In genomic region chr20:2536562-2536986, GRCh38 we compare ENCODE assay signal across 23 cellular contexts. TPM values are rescaled to one million over a fixed set of nuclear protein-coding genes. Genes with fewer than 3 reads are reported as not detected.
DNase-seq lines count a peak whose midpoint lies in the region; ATAC-seq, FAIRE-seq and TF ChIP-seq lines count a peak whose summit lies in the region.
"Had no signal": no experiment of that assay in that cellular context is flagged by ENCODE, and none has a peak within 500 bp of the region (broad histone marks: within the 10 kb centered on the region; RNA-seq: fewer than 3 reads in every experiment).

TMC2 (plus strand) TSS chr20:2536573; CDS start chr20:2536622, 49 bp downstream.

- in situ Hi-C loops in HepG2 (cut with HindIII; ENCODE audit: extremely low pct_ligation_motif_present, low pct_unique_long_range_greater_than_20kb), result no loop called here

- no peaks in the 10 kb centered on the region for H3K36me3 ChIP-seq in HepG2 (replicated peaks in 1 of 2; ENCODE audit: control insufficient read depth in 1 of 2, insufficient read depth in 2 of 2, low read length in 2 of 2)
- H3K36me3 ChIP-seq in right lobe of liver, result no peaks in the 10 kb centered on the region
- H3K36me3 ChIP-seq in H1 (ENCODE audit: control insufficient read depth in 2 of 4, insufficient read depth in 4 of 4, low read length in 3 of 4), result no peaks in the 10 kb centered on the region
- no peaks in the 10 kb centered on the region for H3K36me3 ChIP-seq in neuronal stem cell (replicated peaks in 1 of 2; ENCODE audit: control insufficient read depth in 2 of 2, insufficient read depth in 2 of 2, low read length in 2 of 2)
- H3K36me3 ChIP-seq: HAP-1 had no signal

- no peak within 1 kb of the TSS for H4K5ac ChIP-seq in H1 (ENCODE audit: insufficient read length, low read depth, low read length)

- no peak for TF ChIP-seq EP300 in HepG2 (IDR thresholded peaks at IDR 0.05; ENCODE audit: low read depth in 2 of 2, low read length in 2 of 2)
- no peak for TF ChIP-seq EP300 in HepG2 (CRISPR knock-in tag; IDR thresholded peaks at IDR 0.05; ENCODE audit: borderline replicate concordance)
- no peak for TF ChIP-seq EP300 in H1 (IDR thresholded peaks at IDR 0.05; ENCODE audit: borderline replicate concordance in 1 of 2, low read depth in 2 of 2, low read length in 2 of 2)

- no peak within 1 kb of the TSS for H3K27ac ChIP-seq in HepG2 (ENCODE audit: extremely low read length, insufficient read depth, low read length)
- H3K27ac ChIP-seq in right lobe of liver, result no peak within 1 kb of the TSS
- no peak within 1 kb of the TSS for H3K27ac ChIP-seq in H1 (ENCODE audit: low read depth, low read length)
- no peak within 1 kb of the TSS for H3K27ac ChIP-seq in neuronal stem cell (replicated peaks; ENCODE audit: low read length)
- H3K27ac ChIP-seq: 22Rv1, A549 had no signal

- intact Hi-C loops in HepG2 (cut with micrococcal nuclease; ENCODE audit: unreplicated experiment) (no loop called here), right lobe of liver (cut with DNase I) (loop anchor here in 1 of 2 donors (10.0 kb wide), 1 partner anchor 108 kb away; no protein-coding TSS in a partner anchor)

- H3K4me1 ChIP-seq in HepG2 (ENCODE audit: insufficient read depth, low read length) (peaks cover 32% of the 10 kb centered on the region), right lobe of liver (no peaks in the 10 kb centered on the region), H1 (replicated peaks in 1 of 4; ENCODE audit: control insufficient read depth in 3 of 4, insufficient read depth in 4 of 4, low read length in 3 of 4) (peaks cover 0 to 9% (median 0%) of the 10 kb centered on the region in 4 experiments; a peak in 2 of 7 replicates), neuronal stem cell (ENCODE audit: control insufficient read depth in 2 of 2, insufficient read depth in 1 of 2, low read depth in 1 of 2, low read length in 2 of 2) (peaks cover 18 to 21% of the 10 kb centered on the region in 2 donors)
- H3K4me1 ChIP-seq: A549, HAP-1 had no signal

- no peak within 1 kb of the TSS for H3K4me2 ChIP-seq in HepG2 (ENCODE audit: low read depth, low read length)
- peak within 1 kb of the TSS in 1 of 2 experiments; percentile 23; a peak in 1 of 4 replicates for H3K4me2 ChIP-seq in H1 (ENCODE audit: insufficient read depth in 1 of 2, low read depth in 2 of 2, low read length in 2 of 2)
- H3K4me2 ChIP-seq in neuronal stem cell (ENCODE audit: insufficient read depth, low read length, poor library complexity, severe bottlenecking), result no peak within 1 kb of the TSS
- H3K4me2 ChIP-seq: A549 had no signal

- FAIRE-seq in HepG2 (lab: Jason Lieb, UNC) (no peak), H1 (lab: Jason Lieb, UNC) (no peak)
- FAIRE-seq: A549, GM12892, GM18507, K562 had no signal

- no peak within 1 kb of the TSS for H2AFZ ChIP-seq in HepG2 (ENCODE audit: low read length)
- no peak within 1 kb of the TSS; the same call in 1 of the 2 replicates for H2AFZ ChIP-seq in H1 (ENCODE audit: low read length)
- H2AFZ ChIP-seq in neuronal stem cell (ENCODE audit: low read length), result peak within 1 kb of the TSS; percentile 2

- POLR2A ChIA-PET in HepG2 (lab: Yijun Ruan, JAX), result no interaction called here
- POLR2A ChIA-PET in H1 (lab: Charles Lee; ENCODE audit: partially characterized antibody), result no interaction called here

- H2BK12ac ChIP-seq in H1 (ENCODE audit: low read depth, low read length), result peak within 1 kb of the TSS; percentile 43; the same call in 1 of the 2 replicates
- H2BK12ac ChIP-seq in neuronal stem cell (ENCODE audit: low read length), result no peak within 1 kb of the TSS

- H3K79me1 ChIP-seq in H1 (ENCODE audit: low read depth, low read length) (no peaks in the 10 kb centered on the region), neuronal stem cell (ENCODE audit: low read depth, low read length) (no peaks in the 10 kb centered on the region)

- no peaks in the 10 kb centered on the region for H4K20me1 ChIP-seq in HepG2 (ENCODE audit: insufficient read depth, low read length)
- no peaks in the 10 kb centered on the region for H4K20me1 ChIP-seq in H1 (replicated peaks in 1 of 2; ENCODE audit: control insufficient read depth in 1 of 2, insufficient read depth in 2 of 2, low read length in 2 of 2)

- TF ChIP-seq CTCF in HepG2 (CRISPR knock-in tag; IDR thresholded peaks at IDR 0.05) (no peak), right lobe of liver (IDR thresholded peaks at IDR 0.05) (no peak), H1 (IDR thresholded peaks at IDR 0.05; ENCODE audit: control extremely low read depth in 1 of 3, insufficient read depth in 1 of 3, low read depth in 1 of 3, low read length in 3 of 3) (no peak)

- no peak within 1 kb of the TSS for H3K9ac ChIP-seq in HepG2 (ENCODE audit: insufficient read depth, low read depth, low read length)
- no peak within 1 kb of the TSS for H3K9ac ChIP-seq in H1 (replicated peaks in 1 of 4; ENCODE audit: extremely low read depth in 1 of 4, low read depth in 3 of 4, low read length in 3 of 4)
- peak within 1 kb of the TSS; percentile 63 for H3K9ac ChIP-seq in neuronal stem cell (ENCODE audit: low read depth, low read length, poor library complexity)

- ATAC-seq in HepG2 (no peak; the same call in 2 of the 3 replicates), right lobe of liver (no peak), GM21737 (IDR thresholded peaks at IDR 0.05; ENCODE audit: unreplicated experiment) (no peak)
- ATAC-seq: A549, K562 had no signal

- no TSS peak for BruUV-seq in HepG2 (replicated peaks; lab: Mats Ljungman, UMichigan)

- 42% methylated on average over 11 of the region's 13 CpGs for WGBS in HepG2 (ENCODE audit: low lambda C conversion rate)
- WGBS in right lobe of liver (ENCODE audit: insufficient coverage, low coverage, low lambda C conversion rate, missing lambda C conversion rate), result 50% methylated on average over 4 of the region's 13 CpGs
- WGBS in H1 (ENCODE audit: extremely low coverage in 1 of 2, insufficient coverage in 1 of 2, insufficient read length in 1 of 2, insufficient replicate concordance in 2 of 2, low coverage in 1 of 2, low lambda C conversion rate in 2 of 2, missing lambda C conversion rate in 1 of 2), 2 experiments, result 76% methylated on average over 13 of the region's 13 CpGs; no CpG with 5 or more reads in 1 of the 2 experiments
- WGBS in neuronal stem cell (ENCODE audit: extremely low coverage in 2 of 2, insufficient read length in 2 of 2, insufficient replicate concordance in 1 of 2), 2 donors, result no CpG with 5 or more reads among the region's 13 CpGs

- peaks cover 12 to 70% of the 10 kb centered on the region in 2 experiments; a peak in 4 of 5 replicates for H3K27me3 ChIP-seq in HepG2 (ENCODE audit: control insufficient read depth in 1 of 2, insufficient read depth in 2 of 2, low read length in 2 of 2)
- no peaks in the 10 kb centered on the region for H3K27me3 ChIP-seq in right lobe of liver
- H3K27me3 ChIP-seq in H1 (replicated peaks in 1 of 4; ENCODE audit: control insufficient read depth in 3 of 4, extremely low read depth in 1 of 4, insufficient read depth in 3 of 4, low read length in 3 of 4), result peaks cover 0 to 3% (median 1%) of the 10 kb centered on the region in 4 experiments; a peak in 3 of 7 replicates
- peaks cover 0 to 26% (median 0%) of the 10 kb centered on the region in 3 experiments for H3K27me3 ChIP-seq in neuronal stem cell (ENCODE audit: control insufficient read depth in 3 of 3, insufficient read depth in 3 of 3, low read depth in 1 of 3, low read length in 3 of 3)

- TF ChIP-seq RAD21 in HepG2 (CRISPR knock-in tag; IDR thresholded peaks at IDR 0.05) (no peak), H1 (IDR thresholded peaks at IDR 0.05 in 1 of 2, conservative IDR thresholded peaks at IDR 0.05 in 1 of 2; ENCODE audit: low read depth in 2 of 2, low read length in 2 of 2) (no peak)

- no peak within 1 kb of the TSS for H2BK20ac ChIP-seq in H1 (ENCODE audit: low read length)

- no peak for DNase-seq in HepG2 (ENCODE audit: low spot score)
- DNase-seq in right lobe of liver, result no peak
- DNase-seq in H1 (ENCODE audit: low read depth in 1 of 2, low spot score in 2 of 2), result no peak
- no peak for DNase-seq in neuronal stem cell (ENCODE audit: low spot score)
- no peak for DNase-seq in UCSD-AML1 (lab: John Stamatoyannopoulos, UW; ENCODE audit: unreplicated experiment)
- no peak for DNase-seq in islet precursor cell
- DNase-seq: AML-193; CD4-positive, alpha-beta memory T cell; DMS153; DMS79; GDM1 had no signal

- H3K56ac ChIP-seq in H1 (replicated peaks; ENCODE audit: insufficient read length, low read depth, low read length), result no peak within 1 kb of the TSS

- CTCF ChIA-PET in HepG2 (lab: Yijun Ruan, JAX; ENCODE audit: low intra/inter-chr PET ratio, low total read pairs) (no interaction called here), H1 (lab: Charles Lee; ENCODE audit: partially characterized antibody) (interaction anchor here (0.9 to 6.1 kb wide), 2 partner anchors 8 to 13 kb away, joined by 3 to 35 read pairs; no protein-coding TSS in a partner anchor)

- H2BK5ac ChIP-seq in H1 (ENCODE audit: low read depth, low read length) (no peak within 1 kb of the TSS), neuronal stem cell (ENCODE audit: low read length) (peak within 1 kb of the TSS; percentile 71)

- H3K9me3 ChIP-seq in HepG2 (ENCODE audit: low read length) (no peaks in the 10 kb centered on the region), right lobe of liver (no peaks in the 10 kb centered on the region), H1 (ENCODE audit: insufficient read depth in 2 of 2, low read depth in 1 of 2, low read length in 1 of 2) (no peaks in the 10 kb centered on the region), neuronal stem cell (replicated peaks in 1 of 2; ENCODE audit: control insufficient read depth in 2 of 2, insufficient read depth in 1 of 2, low read depth in 1 of 2, low read length in 2 of 2) (no peaks in the 10 kb centered on the region)
- H3K9me3 ChIP-seq: A549, HAP-1 had no signal

- H3K23me2 ChIP-seq in H1 (ENCODE audit: low read depth, low read length), result no peaks in the 10 kb centered on the region

- no peaks in the 10 kb centered on the region for H3K79me2 ChIP-seq in HepG2 (ENCODE audit: insufficient read depth, low read length)
- no peaks in the 10 kb centered on the region for H3K79me2 ChIP-seq in H1 (ENCODE audit: control insufficient read depth in 1 of 2, insufficient read depth in 2 of 2, low read length in 2 of 2)

- no peak within 1 kb of the TSS for H3K4me3 ChIP-seq in HepG2 (replicated peaks in 1 of 3; ENCODE audit: insufficient read depth in 1 of 3, low read depth in 2 of 3, low read length in 3 of 3)
- no peak within 1 kb of the TSS for H3K4me3 ChIP-seq in right lobe of liver
- no peak within 1 kb of the TSS for H3K4me3 ChIP-seq in H1 (ENCODE audit: extremely low read depth in 1 of 4, insufficient read depth in 2 of 4, low read depth in 3 of 4, low read length in 4 of 4)
- H3K4me3 ChIP-seq in neuronal stem cell (ENCODE audit: low read length in 2 of 2), result no peak within 1 kb of the TSS
- H3K4me3 ChIP-seq: A549, HAP-1, K562 had no signal

- H4K91ac ChIP-seq in H1 (replicated peaks; ENCODE audit: insufficient read length, low read length) (peak within 1 kb of the TSS; percentile 59), neuronal stem cell (ENCODE audit: low read depth, low read length, poor library complexity) (no peak within 1 kb of the TSS)

- H3K18ac ChIP-seq in H1 (ENCODE audit: extremely low read depth, low read length) (peak within 1 kb of the TSS; percentile 38; the same call in 1 of the 2 replicates), neuronal stem cell (ENCODE audit: low read length) (peak within 1 kb of the TSS; percentile 81)

- H2BK120ac ChIP-seq in H1 (replicated peaks; ENCODE audit: low read depth, low read length), result no peak within 1 kb of the TSS
- peak within 1 kb of the TSS; percentile 17 for H2BK120ac ChIP-seq in neuronal stem cell (ENCODE audit: low read depth, low read length)

- H3K23ac ChIP-seq in H1 (ENCODE audit: insufficient read length), result no peak within 1 kb of the TSS
- peak within 1 kb of the TSS; percentile 38 for H3K23ac ChIP-seq in neuronal stem cell (ENCODE audit: low read depth, low read length, poor library complexity)

- TF ChIP-seq POLR2A in HepG2 (IDR thresholded peaks at IDR 0.05; ENCODE audit: insufficient read depth in 1 of 2, low read depth in 2 of 2, low read length in 2 of 2) (no peak), right lobe of liver (IDR thresholded peaks at IDR 0.05) (no peak), H1 (IDR thresholded peaks at IDR 0.05; ENCODE audit: control extremely low read depth in 1 of 2, low read depth in 2 of 2, low read length in 2 of 2) (no peak)

- H2BK15ac ChIP-seq in H1 (ENCODE audit: low read length) (no peak within 1 kb of the TSS), neuronal stem cell (ENCODE audit: low read length) (peak within 1 kb of the TSS; percentile 51)

- H3K4ac ChIP-seq in H1 (replicated peaks; ENCODE audit: insufficient read length, low read depth, low read length), result no peak within 1 kb of the TSS
- no peak within 1 kb of the TSS for H3K4ac ChIP-seq in neuronal stem cell (ENCODE audit: low read length)

- no peak within 1 kb of the TSS; the same call in 1 of the 2 replicates for H4K8ac ChIP-seq in H1 (ENCODE audit: extremely low read depth, insufficient read depth, low read length)
- H4K8ac ChIP-seq in neuronal stem cell (ENCODE audit: low read depth, low read length), result no peak within 1 kb of the TSS

- no peak within 1 kb of the TSS for H2AK5ac ChIP-seq in H1 (ENCODE audit: low read depth, low read length)
- H2AK5ac ChIP-seq in neuronal stem cell (ENCODE audit: low read depth, low read length), result peak within 1 kb of the TSS; percentile 84

- H3K14ac ChIP-seq in H1 (ENCODE audit: insufficient read length) (no peak within 1 kb of the TSS), neuronal stem cell (ENCODE audit: low read length) (peak within 1 kb of the TSS; percentile 73)

RNA-seq across cellular contexts. Expression of gene TMC2, which starts in this region (rescaled TPM):
- total RNA-seq in HepG2 (2016; rRNA removed; fragmentation: Illumina TruSeq; extraction: Trizol) (not detected in 2 replicates), right lobe of liver (not detected)
- not detected in 2 replicates for total RNA-seq in HepG2 (2016; cell fraction: cytosol; rRNA removed; fragmentation: Illumina TruSeq; extraction: Trizol; ENCODE audit: low read depth)
- 0.04 TPM in 1 of 2 replicates, not detected in the other for total RNA-seq in HepG2 (2016; cell fraction: insoluble cytoplasmic fraction; rRNA removed; fragmentation: Illumina TruSeq; extraction: Trizol)
- total RNA-seq in HepG2 (2016; cell fraction: membrane; rRNA removed; fragmentation: Illumina TruSeq; extraction: Trizol), result not detected in 2 replicates
- total RNA-seq in HepG2 (2016; cell fraction: nucleus; rRNA removed; fragmentation: Illumina TruSeq; extraction: Trizol), result not detected in 2 replicates
- polyA plus RNA-seq in HepG2 (2011; rRNA removed) (0.03 TPM in 1 of 2 replicates, not detected in the other), H1 (2011; rRNA removed) (0.05 TPM in 1 of 2 replicates, not detected in the other)
- not detected in 2 replicates for polyA plus RNA-seq in HepG2 (2011; cell fraction: cytosol; rRNA removed)
- polyA plus RNA-seq in HepG2 (2011; cell fraction: nucleus; rRNA removed), result not detected in 2 replicates
- polyA plus RNA-seq in HepG2 (2012), result 0.07 TPM in 1 of 2 replicates, not detected in the other
- not detected in 2 replicates for polyA plus RNA-seq in HepG2 (2016; cell fraction: cytosol; fragmentation: Illumina TruSeq; extraction: Trizol; ENCODE audit: low read depth)
- not detected in 2 replicates for polyA plus RNA-seq in HepG2 (2016; cell fraction: insoluble cytoplasmic fraction; fragmentation: Illumina TruSeq; extraction: Trizol; ENCODE audit: low read depth)
- not detected in 2 replicates for polyA plus RNA-seq in HepG2 (2016; cell fraction: membrane; fragmentation: Illumina TruSeq; extraction: Trizol; ENCODE audit: low read depth)
- not detected in 2 replicates for polyA plus RNA-seq in HepG2 (2016; cell fraction: nucleus; fragmentation: Illumina TruSeq; extraction: Trizol; ENCODE audit: insufficient read depth, low read depth)
- polyA minus RNA-seq in HepG2 (2011; rRNA and poly(A)+ RNA removed; ENCODE audit: low replicate concordance), result not detected in 2 replicates
- polyA minus RNA-seq in HepG2 (2011; cell fraction: cytosol; rRNA and poly(A)+ RNA removed), result not detected in 2 replicates
- not detected in 2 replicates for polyA minus RNA-seq in HepG2 (2011; cell fraction: nucleus; rRNA and poly(A)+ RNA removed)
- total RNA-seq in H1 (2021; fragmentation: NEBNext Ultra II Directional; extraction: Animal tissue kit (Norgen Biotek cat#: 25700)), result not detected in 2 replicates
- polyA plus RNA-seq in H1 (2011; cell fraction: cytosol; rRNA removed), result not detected
- 0.11 TPM for polyA plus RNA-seq in H1 (2011; cell fraction: nucleus; rRNA removed)
- polyA plus RNA-seq in H1 (2012, experiment 1 of 2), result 0.05 to 0.09 TPM in 2 of 4 replicates, not detected in the others
- polyA plus RNA-seq in H1 (2012, experiment 2 of 2), result not detected
- 0.02 TPM for polyA plus RNA-seq in H1 (2013, experiment 1 of 2)
- 0.02 TPM for polyA plus RNA-seq in H1 (2013, experiment 2 of 2)
- polyA minus RNA-seq in H1 (2011; rRNA and poly(A)+ RNA removed), result 0.17 TPM in 1 of 2 replicates, not detected in the other
- not detected for polyA minus RNA-seq in H1 (2011; cell fraction: cytosol; rRNA and poly(A)+ RNA removed)
- not detected for polyA minus RNA-seq in H1 (2011; cell fraction: nucleus; rRNA and poly(A)+ RNA removed)
- 0.01 TPM for polyA plus RNA-seq in neuronal stem cell (2013, experiment 1 of 2)
- not detected for polyA plus RNA-seq in neuronal stem cell (2013, experiment 2 of 2)
- total RNA-seq: CD4-positive, alpha-beta memory T cell; Daoy; H4; HT-29; K562 had no signal
- polyA plus RNA-seq: A549; BJ; CD14-positive monocyte; CD4-positive, alpha-beta memory T cell; K562 had no signal
